Comparison of ENCODE assay signal across 8 cellular contexts in the genomic region with DNA sequence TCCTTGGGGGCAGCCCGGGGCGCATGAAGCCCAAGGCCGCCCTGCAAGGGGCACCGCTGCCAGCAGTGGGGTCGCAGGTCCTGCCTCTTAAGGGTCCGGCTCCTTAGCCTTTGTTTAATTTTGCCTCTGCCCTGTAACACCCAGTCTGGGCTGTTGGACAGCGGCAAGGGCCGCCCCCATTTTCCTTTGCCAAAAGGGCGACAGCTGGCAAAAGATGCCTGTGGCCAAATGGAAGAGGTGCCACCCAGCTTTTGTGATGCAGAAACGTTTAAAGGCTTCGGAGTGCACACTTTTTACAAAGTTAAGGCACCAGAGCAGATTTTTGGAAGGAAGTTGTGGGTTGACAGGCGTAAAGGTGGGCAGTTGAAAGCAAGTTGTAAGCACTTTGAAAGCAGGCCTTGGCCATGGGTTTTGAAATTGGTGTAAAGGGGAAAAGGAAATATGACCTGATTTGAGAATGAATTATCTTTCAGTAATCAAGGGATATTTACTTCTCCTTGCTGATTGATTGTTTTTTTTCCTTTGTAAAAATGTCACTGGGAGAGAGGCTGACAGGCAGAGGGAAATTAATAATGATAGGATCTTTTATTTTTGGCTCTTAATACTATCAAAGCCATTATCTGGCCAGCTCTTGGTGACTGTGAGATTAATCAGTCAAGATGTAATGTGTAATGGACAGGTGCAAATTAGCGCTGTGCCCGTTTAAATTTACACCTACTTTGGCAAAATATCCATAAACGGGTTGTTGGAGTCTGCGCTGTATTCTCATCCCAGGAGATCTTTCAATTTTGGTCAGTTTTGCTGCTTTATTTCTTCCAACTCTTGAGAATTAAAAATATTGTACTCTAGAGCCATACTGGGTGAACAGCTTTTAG. TPM values are rescaled to one million over a fixed set of nuclear protein-coding genes. Genes with fewer than 3 reads are reported as not detected.
DNase-seq lines count a peak whose midpoint lies in the region; ATAC-seq and TF ChIP-seq lines count a peak whose summit lies in the region.

No MANE protein-coding gene starts in this region.

- CTCF ChIA-PET in RWPE1 (lab: Yijun Ruan, JAX), result no interaction called here

- H3K27me3 ChIP-seq in hepatocyte (no peaks in the 10 kb centered on the region), psoas muscle (ENCODE audit: insufficient read depth in 3 of 3, low read length in 2 of 3) (no peaks in the 10 kb centered on the region)

- peak overlapping the region; percentile 82 for H3K4me2 ChIP-seq in hepatocyte

- peaks cover 3% of the 10 kb centered on the region for H4K20me1 ChIP-seq in hepatocyte (ENCODE audit: insufficient read depth, poor library complexity, severe bottlenecking)

- WGBS in hepatocyte (ENCODE audit: low lambda C conversion rate, missing lambda C conversion rate), result 17% methylated on average over 16 of the region's 16 CpGs
- WGBS in psoas muscle, 3 donors, result 7 to 9% (median 8%) methylated on average over 16 of the region's 16 CpGs

- DNase-seq in DMS 273 (lab: John Stamatoyannopoulos, UW; ENCODE audit: unreplicated experiment), result peak; percentile 95
- peak; percentile 26 for DNase-seq in RWPE1 (ENCODE audit: low spot score)
- peak in 40 of 56 donors; percentile 6 to 66 (median 38) for DNase-seq in amygdala (lab: John Stamatoyannopoulos, UW)
- peak; percentile 40 for DNase-seq in hepatocyte (ENCODE audit: low spot score)
- peak; percentile 26 to 68 for DNase-seq in psoas muscle
- no peak for DNase-seq in NCI-H1048 (lab: John Stamatoyannopoulos, UW)

- peaks cover 60% of the 10 kb centered on the region for H3K79me2 ChIP-seq in hepatocyte

- no peaks in the 10 kb centered on the region for H3K9me3 ChIP-seq in hepatocyte (ENCODE audit: low read depth)
- no peaks in the 10 kb centered on the region for H3K9me3 ChIP-seq in psoas muscle

- ATAC-seq in GM21528 (IDR thresholded peaks at IDR 0.05; ENCODE audit: low FRiP score, unreplicated experiment) (peak; percentile 33), psoas muscle (peak; percentile 63 to 82 (median 73))

- no peaks in the 10 kb centered on the region for H3K9me2 ChIP-seq in hepatocyte (replicated peaks; ENCODE audit: insufficient read depth)

- TF ChIP-seq RAD21 in Ishikawa (IDR thresholded peaks at IDR 0.05; ENCODE audit: low read depth), result no peak

- TF ChIP-seq EP300 in Ishikawa (IDR thresholded peaks at IDR 0.05; ENCODE audit: borderline replicate concordance), result no peak

- peak overlapping the region; percentile 56 for H2AFZ ChIP-seq in hepatocyte

- POLR2A ChIA-PET in RWPE1 (lab: Yijun Ruan, JAX; ENCODE audit: low non-redundant PET), result no interaction called here

- H3K27ac ChIP-seq in RWPE1 (peak overlapping the region; percentile 83), hepatocyte (peak overlapping the region; percentile 98), psoas muscle (peak overlapping the region; percentile 97)

- H3K36me3 ChIP-seq in hepatocyte (replicated peaks; ENCODE audit: insufficient read depth, low read depth) (no peaks in the 10 kb centered on the region), psoas muscle (ENCODE audit: insufficient read depth in 1 of 2, low read depth in 1 of 2) (no peaks in the 10 kb centered on the region)

- H3K4me3 ChIP-seq in hepatocyte (peak overlapping the region; percentile 82), psoas muscle (peak overlapping the region; percentile 98)

- intact Hi-C loops in psoas muscle (cut with DNase I), result loop anchor here in 1 of 2 donors (5.0 to 10.0 kb wide), 2 partner anchors 104 to 146 kb away; a partner anchor contains a TSS

- peaks cover 39% of the 10 kb centered on the region for H3K4me1 ChIP-seq in hepatocyte (ENCODE audit: insufficient read depth)
- H3K4me1 ChIP-seq in psoas muscle, result peaks cover 49% of the 10 kb centered on the region

- TF ChIP-seq CTCF in RWPE1 (conservative IDR thresholded peaks at IDR 0.05; ENCODE audit: low read depth) (no peak), hepatocyte (IDR thresholded peaks at IDR 0.05; ENCODE audit: poor library complexity) (no peak), psoas muscle (IDR thresholded peaks at IDR 0.05) (no peak)

TF ChIP-seq in Ishikawa, 13 proteins besides CTCF, POLR2A, EP300 and RAD21:
- TF ChIP-seq, protein P1, sequence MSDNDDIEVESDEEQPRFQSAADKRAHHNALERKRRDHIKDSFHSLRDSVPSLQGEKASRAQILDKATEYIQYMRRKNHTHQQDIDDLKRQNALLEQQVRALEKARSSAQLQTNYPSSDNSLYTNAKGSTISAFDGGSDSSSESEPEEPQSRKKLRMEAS (IDR thresholded peaks at IDR 0.05), result no peak; the same call in 1 of the 2 replicates
- TF ChIP-seq NFIC (IDR thresholded peaks at IDR 0.05), result peak; percentile 36; the same call in 1 of the 2 replicates
- TF ChIP-seq, protein P2, sequence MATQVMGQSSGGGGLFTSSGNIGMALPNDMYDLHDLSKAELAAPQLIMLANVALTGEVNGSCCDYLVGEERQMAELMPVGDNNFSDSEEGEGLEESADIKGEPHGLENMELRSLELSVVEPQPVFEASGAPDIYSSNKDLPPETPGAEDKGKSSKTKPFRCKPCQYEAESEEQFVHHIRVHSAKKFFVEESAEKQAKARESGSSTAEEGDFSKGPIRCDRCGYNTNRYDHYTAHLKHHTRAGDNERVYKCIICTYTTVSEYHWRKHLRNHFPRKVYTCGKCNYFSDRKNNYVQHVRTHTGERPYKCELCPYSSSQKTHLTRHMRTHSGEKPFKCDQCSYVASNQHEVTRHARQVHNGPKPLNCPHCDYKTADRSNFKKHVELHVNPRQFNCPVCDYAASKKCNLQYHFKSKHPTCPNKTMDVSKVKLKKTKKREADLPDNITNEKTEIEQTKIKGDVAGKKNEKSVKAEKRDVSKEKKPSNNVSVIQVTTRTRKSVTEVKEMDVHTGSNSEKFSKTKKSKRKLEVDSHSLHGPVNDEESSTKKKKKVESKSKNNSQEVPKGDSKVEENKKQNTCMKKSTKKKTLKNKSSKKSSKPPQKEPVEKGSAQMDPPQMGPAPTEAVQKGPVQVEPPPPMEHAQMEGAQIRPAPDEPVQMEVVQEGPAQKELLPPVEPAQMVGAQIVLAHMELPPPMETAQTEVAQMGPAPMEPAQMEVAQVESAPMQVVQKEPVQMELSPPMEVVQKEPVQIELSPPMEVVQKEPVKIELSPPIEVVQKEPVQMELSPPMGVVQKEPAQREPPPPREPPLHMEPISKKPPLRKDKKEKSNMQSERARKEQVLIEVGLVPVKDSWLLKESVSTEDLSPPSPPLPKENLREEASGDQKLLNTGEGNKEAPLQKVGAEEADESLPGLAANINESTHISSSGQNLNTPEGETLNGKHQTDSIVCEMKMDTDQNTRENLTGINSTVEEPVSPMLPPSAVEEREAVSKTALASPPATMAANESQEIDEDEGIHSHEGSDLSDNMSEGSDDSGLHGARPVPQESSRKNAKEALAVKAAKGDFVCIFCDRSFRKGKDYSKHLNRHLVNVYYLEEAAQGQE (IDR thresholded peaks at IDR 0.05; ENCODE audit: low read depth), result peak; percentile 79
- 0 out of 2 replicates have a peak, but pooled peaks have one; percentile 16 for TF ChIP-seq YY1 (IDR thresholded peaks at IDR 0.05; ENCODE audit: low read depth)

RNA-seq across cellular contexts. Expression of a gene that starts 1.2 kb away (rescaled TPM):
- total RNA-seq in hepatocyte, result 43.3 and 51.1 TPM in 2 replicates
- polyA plus RNA-seq in hepatocyte, result 13.7 and 16.8 TPM in 2 replicates
- total RNA-seq in psoas muscle, result 10 to 100 TPM; 12.0 to 20.1 (median 14.4) TPM
- polyA plus RNA-seq in psoas muscle, result 10 to 100 TPM in 1 of 3 donors, 1 to 10 TPM in 2; 9.2 to 10.8 (median 9.8) TPM
